8 cellular contexts compared by ENCODE assay signal in genomic region chr22:37607912-37608476, GRCh38. TPM values are rescaled to one million over a fixed set of nuclear protein-coding genes. Genes with fewer than 3 reads are reported as not detected.
A peak's percentile ranks its signal among the peaks of the same experiment; 100 is the strongest.
DNase-seq lines count a peak whose midpoint lies in the region; ATAC-seq and TF ChIP-seq lines count a peak whose summit lies in the region.

No MANE protein-coding gene starts in this region.

- peak overlapping the region; percentile 97 for H3K27ac Mint-ChIP-seq in activated T-helper 2 cell treated with anti-CD3 and anti-CD28 coated beads, Interferon-gamma antibody, Interleukin-2, Interleukin-4, amounts not matched to agents 10 μg/mL and 5 μg/mL and 100 μg/mL, durations not matched to agents 14 hours and 24 hours and 36 hours
- peak overlapping the region; percentile 96 for H3K27ac Mint-ChIP-seq in stimulated activated naive CD8-positive, alpha-beta T cell treated with anti-CD3 and anti-CD28 coated beads, Interleukin-15, amount 100 ng/mL, for 72 hours

- H3K4me1 Mint-ChIP-seq in activated T-helper 2 cell treated with anti-CD3 and anti-CD28 coated beads, Interferon-gamma antibody, Interleukin-2, Interleukin-4, amounts not matched to agents 10 μg/mL and 5 μg/mL and 100 μg/mL, durations not matched to agents 14 hours and 24 hours and 36 hours (ENCODE audit: low read depth): peaks cover 41% of the 10 kb centered on the region
- peaks cover 67% of the 10 kb centered on the region for H3K4me1 Mint-ChIP-seq in stimulated activated naive CD8-positive, alpha-beta T cell treated with anti-CD3 and anti-CD28 coated beads, Interleukin-15, amount 100 ng/mL, for 72 hours

- H4K20me1 ChIP-seq in BLaER1: 0 out of 2 replicates have a peak, but pooled peaks cover 12% of the 10 kb centered on the region

- H3K27ac ChIP-seq in BLaER1: peak overlapping the region; percentile 93
- H3K27ac ChIP-seq in HEK293 (ENCODE audit: extremely low read depth, low read depth, low read length): peak overlapping the region; percentile 99

- DNase-seq in activated T-helper 2 cell treated with anti-CD3 and anti-CD28 coated beads, Interferon-gamma antibody, Interleukin-2, Interleukin-4, amounts not matched to agents 10 μg/mL and 5 μg/mL and 100 μg/mL, durations not matched to agents 14 hours and 24 hours and 36 hours (ENCODE audit: low spot score): no peak
- DNase-seq in iPS-NIHi11 (ENCODE audit: low spot score) (peak; percentile 12), NAMALWA (ENCODE audit: low spot score) (no peak), occipital lobe (lab: John Stamatoyannopoulos, UW) (no peak)
- DNase-seq in stimulated activated naive CD8-positive, alpha-beta T cell treated with anti-CD3 and anti-CD28 coated beads, Interleukin-15, amount 100 ng/mL, for 72 hours: no peak

- no peaks in the 10 kb centered on the region for H3K27me3 ChIP-seq in BLaER1

- peak overlapping the region; percentile 82 for H3K4me3 Mint-ChIP-seq in activated T-helper 2 cell treated with anti-CD3 and anti-CD28 coated beads, Interferon-gamma antibody, Interleukin-2, Interleukin-4, amounts not matched to agents 10 μg/mL and 5 μg/mL and 100 μg/mL, durations not matched to agents 14 hours and 24 hours and 36 hours (ENCODE audit: low read depth)
- H3K4me3 Mint-ChIP-seq in stimulated activated naive CD8-positive, alpha-beta T cell treated with anti-CD3 and anti-CD28 coated beads, Interleukin-15, amount 100 ng/mL, for 72 hours: peak overlapping the region; percentile 88 to 99

- H3K4me3 ChIP-seq in BLaER1 (peak overlapping the region; percentile 95), HEK293 (ENCODE audit: low read depth, low read length) (peak overlapping the region; percentile 96)

- no peak for TF ChIP-seq CTCF in HEK293 (tag by site-specific recombination; IDR thresholded peaks at IDR 0.05)

- ATAC-seq in stimulated activated naive CD8-positive, alpha-beta T cell treated with anti-CD3 and anti-CD28 coated beads, Interleukin-15, amount 100 ng/mL, for 72 hours: peak; percentile 5
- no peak for ATAC-seq in HG03439 (IDR thresholded peaks at IDR 0.05; ENCODE audit: unreplicated experiment)

- peaks cover 16% of the 10 kb centered on the region for H3K36me3 ChIP-seq in BLaER1
- H3K36me3 ChIP-seq in HEK293 (ENCODE audit: control insufficient read depth in 2 of 2, insufficient read depth in 1 of 2, low read length in 2 of 2): peaks cover 0 to 3% of the 10 kb centered on the region in 2 experiments; a peak in 2 of 3 replicates

- intact Hi-C loops in activated T-helper 2 cell treated with anti-CD3 and anti-CD28 coated beads, Interferon-gamma antibody, Interleukin-2, Interleukin-4, amounts not matched to agents 10 μg/mL and 5 μg/mL and 100 μg/mL, durations not matched to agents 14 hours and 24 hours and 36 hours (cut with micrococcal nuclease): loop anchor here (1.0 to 10.0 kb wide), 6 partner anchors 16 to 373 kb away; partner anchors contain the start of genes ANKRD54 and GCAT

- H3K9me3 ChIP-seq in BLaER1 (no peaks in the 10 kb centered on the region), HEK293 (ENCODE audit: control insufficient read depth, insufficient read depth, low read depth, low read length) (no peaks in the 10 kb centered on the region)

- H3K4me2 ChIP-seq in BLaER1: peak overlapping the region; percentile 73

- no peaks in the 10 kb centered on the region for H3K27me3 Mint-ChIP-seq in activated T-helper 2 cell treated with anti-CD3 and anti-CD28 coated beads, Interferon-gamma antibody, Interleukin-2, Interleukin-4, amounts not matched to agents 10 μg/mL and 5 μg/mL and 100 μg/mL, durations not matched to agents 14 hours and 24 hours and 36 hours (ENCODE audit: low read depth)
- no peaks in the 10 kb centered on the region for H3K27me3 Mint-ChIP-seq in stimulated activated naive CD8-positive, alpha-beta T cell treated with anti-CD3 and anti-CD28 coated beads, Interleukin-15, amount 100 ng/mL, for 72 hours

- H3K36me3 Mint-ChIP-seq in activated T-helper 2 cell treated with anti-CD3 and anti-CD28 coated beads, Interferon-gamma antibody, Interleukin-2, Interleukin-4, amounts not matched to agents 10 μg/mL and 5 μg/mL and 100 μg/mL, durations not matched to agents 14 hours and 24 hours and 36 hours (ENCODE audit: low read depth): peaks cover 3% of the 10 kb centered on the region

- CTCF ChIA-PET in HEK293 (lab: Yijun Ruan, JAX): interaction anchor here (0.7 to 5.6 kb wide), 19 partner anchors 12 to 200 kb away, joined by 3 to 60 read pairs (median 10); partner anchors contain the start of genes GCAT, NOL12, PDXP and SH3BP1

- H3K4me1 ChIP-seq in BLaER1: peaks cover 56% of the 10 kb centered on the region
- peaks cover 8% of the 10 kb centered on the region for H3K4me1 ChIP-seq in HEK293 (ENCODE audit: control insufficient read depth, insufficient read depth, low read length)

- peak overlapping the region; percentile 93 for H3K9ac ChIP-seq in BLaER1

- POLR2A ChIA-PET in HEK293 (lab: Yijun Ruan, JAX): interaction anchor here (0.5 to 3.3 kb wide), 41 partner anchors 9 to 571 kb away, joined by 3 to 35 read pairs (median 5); partner anchors contain the start of genes ANKRD54, C22orf23, GCAT and LGALS1

- no peaks in the 10 kb centered on the region for H3K9me3 Mint-ChIP-seq in activated T-helper 2 cell treated with anti-CD3 and anti-CD28 coated beads, Interferon-gamma antibody, Interleukin-2, Interleukin-4, amounts not matched to agents 10 μg/mL and 5 μg/mL and 100 μg/mL, durations not matched to agents 14 hours and 24 hours and 36 hours
- no peaks in the 10 kb centered on the region for H3K9me3 Mint-ChIP-seq in stimulated activated naive CD8-positive, alpha-beta T cell treated with anti-CD3 and anti-CD28 coated beads, Interleukin-15, amount 100 ng/mL, for 72 hours

TF ChIP-seq in HEK293, 187 proteins besides CTCF, POLR2A, EP300 and RAD21:
- no peak for TF ChIP-seq ZNF624 (tag by site-specific recombination; IDR thresholded peaks at IDR 0.05)
- TF ChIP-seq, protein P1, sequence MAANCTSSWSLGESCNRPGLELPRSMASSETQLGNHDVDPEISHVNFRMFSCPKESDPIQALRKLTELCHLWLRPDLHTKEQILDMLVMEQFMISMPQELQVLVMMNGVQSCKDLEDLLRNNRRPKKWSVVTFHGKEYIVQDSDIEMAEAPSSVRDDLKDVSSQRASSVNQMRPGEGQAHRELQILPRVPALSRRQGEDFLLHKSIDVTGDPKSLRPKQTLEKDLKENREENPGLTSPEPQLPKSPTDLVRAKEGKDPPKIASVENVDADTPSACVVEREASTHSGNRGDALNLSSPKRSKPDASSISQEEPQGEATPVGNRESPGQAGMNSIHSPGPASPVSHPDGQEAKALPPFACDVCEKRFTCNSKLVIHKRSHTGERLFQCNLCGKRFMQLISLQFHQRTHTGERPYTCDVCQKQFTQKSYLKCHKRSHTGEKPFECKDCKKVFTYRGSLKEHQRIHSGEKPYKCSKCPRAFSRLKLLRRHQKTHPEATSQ (tag by site-specific recombination; IDR thresholded peaks at IDR 0.05): no peak
- TF ChIP-seq SP7 (tag by site-specific recombination; IDR thresholded peaks at IDR 0.05): no peak
- TF ChIP-seq ZNF114 (tag by site-specific recombination; IDR thresholded peaks at IDR 0.05): no peak
- 0 out of 2 replicates have a peak, but pooled peaks have one; percentile 19 for TF ChIP-seq PRDM1 (tag by site-specific recombination; IDR thresholded peaks at IDR 0.05)
- TF ChIP-seq ZNF660 (tag by site-specific recombination; IDR thresholded peaks at IDR 0.05): no peak
- TF ChIP-seq TRIM28 (IDR thresholded peaks at IDR 0.05; ENCODE audit: borderline replicate concordance, low read length): peak; percentile 73
- TF ChIP-seq ZNF266 (tag by site-specific recombination; IDR thresholded peaks at IDR 0.05; ENCODE audit: low read depth): no peak
- peak; percentile 56; the same call in 1 of the 2 replicates for TF ChIP-seq ZNF561 (tag by site-specific recombination; IDR thresholded peaks at IDR 0.05; ENCODE audit: borderline replicate concordance)
- TF ChIP-seq, protein P2, sequence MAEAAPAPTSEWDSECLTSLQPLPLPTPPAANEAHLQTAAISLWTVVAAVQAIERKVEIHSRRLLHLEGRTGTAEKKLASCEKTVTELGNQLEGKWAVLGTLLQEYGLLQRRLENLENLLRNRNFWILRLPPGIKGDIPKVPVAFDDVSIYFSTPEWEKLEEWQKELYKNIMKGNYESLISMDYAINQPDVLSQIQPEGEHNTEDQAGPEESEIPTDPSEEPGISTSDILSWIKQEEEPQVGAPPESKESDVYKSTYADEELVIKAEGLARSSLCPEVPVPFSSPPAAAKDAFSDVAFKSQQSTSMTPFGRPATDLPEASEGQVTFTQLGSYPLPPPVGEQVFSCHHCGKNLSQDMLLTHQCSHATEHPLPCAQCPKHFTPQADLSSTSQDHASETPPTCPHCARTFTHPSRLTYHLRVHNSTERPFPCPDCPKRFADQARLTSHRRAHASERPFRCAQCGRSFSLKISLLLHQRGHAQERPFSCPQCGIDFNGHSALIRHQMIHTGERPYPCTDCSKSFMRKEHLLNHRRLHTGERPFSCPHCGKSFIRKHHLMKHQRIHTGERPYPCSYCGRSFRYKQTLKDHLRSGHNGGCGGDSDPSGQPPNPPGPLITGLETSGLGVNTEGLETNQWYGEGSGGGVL (tag by site-specific recombination; IDR thresholded peaks at IDR 0.05): peak; percentile 12; the same call in 1 of the 2 replicates

RNA-seq across cellular contexts. Expression of gene GGA1, which starts 0.6 kb away (rescaled TPM):
- total RNA-seq in activated T-helper 2 cell treated with anti-CD3 and anti-CD28 coated beads, Interferon-gamma antibody, Interleukin-2, Interleukin-4, amounts not matched to agents 10 μg/mL and 5 μg/mL and 100 μg/mL, durations not matched to agents 14 hours and 24 hours and 36 hours: 69.3 and 71.2 TPM in 2 replicates
- total RNA-seq in occipital lobe: 32.0 TPM

RNA-seq across cellular contexts. Expression of gene LGALS2, which starts 28.1 kb away (rescaled TPM):
- total RNA-seq in activated T-helper 2 cell treated with anti-CD3 and anti-CD28 coated beads, Interferon-gamma antibody, Interleukin-2, Interleukin-4, amounts not matched to agents 10 μg/mL and 5 μg/mL and 100 μg/mL, durations not matched to agents 14 hours and 24 hours and 36 hours: not detected in 2 replicates
- not detected for total RNA-seq in occipital lobe

RNA-seq across cellular contexts. Expression of gene SH3BP1, which starts 31.5 kb away (rescaled TPM):
- total RNA-seq in activated T-helper 2 cell treated with anti-CD3 and anti-CD28 coated beads, Interferon-gamma antibody, Interleukin-2, Interleukin-4, amounts not matched to agents 10 μg/mL and 5 μg/mL and 100 μg/mL, durations not matched to agents 14 hours and 24 hours and 36 hours: 117 and 122 TPM in 2 replicates
- 1.9 TPM for total RNA-seq in occipital lobe

RNA-seq across cellular contexts. Expression of gene CDC42EP1, which starts 47.7 kb away (rescaled TPM):
- total RNA-seq in activated T-helper 2 cell treated with anti-CD3 and anti-CD28 coated beads, Interferon-gamma antibody, Interleukin-2, Interleukin-4, amounts not matched to agents 10 μg/mL and 5 μg/mL and 100 μg/mL, durations not matched to agents 14 hours and 24 hours and 36 hours: 0.74 and 1.1 TPM in 2 replicates
- 0.94 TPM for total RNA-seq in occipital lobe

RNA-seq across cellular contexts. Expression of gene PDXP, which starts 50.5 kb away (rescaled TPM):
- total RNA-seq in activated T-helper 2 cell treated with anti-CD3 and anti-CD28 coated beads, Interferon-gamma antibody, Interleukin-2, Interleukin-4, amounts not matched to agents 10 μg/mL and 5 μg/mL and 100 μg/mL, durations not matched to agents 14 hours and 24 hours and 36 hours: 40.1 and 41.9 TPM in 2 replicates
- total RNA-seq in occipital lobe: 40.6 TPM

Comparison
In these comparisons a context has a peak if more than half of its experiments do, and no peak if none do; other contexts are left out.
1. RNA of gene SH3BP1, which starts 31.5 kb away (total RNA-seq): 117 to 122 TPM in activated T-helper 2 cell treated with anti-CD3 and anti-CD28 coated beads, Interferon-gamma antibody, Interleukin-2, Interleukin-4, amounts not matched to agents 10 μg/mL and 5 μg/mL and 100 μg/mL, durations not matched to agents 14 hours and 24 hours and 36 hours; 1.9 TPM in occipital lobe (single experiment); every median in the first group is over 10 times any median in the second.